In genomic region chr7:108659867-108660266, GRCh38 we compare ENCODE assay signal across 22 cellular contexts.
"Had no signal": no experiment of that assay in that cellular context is flagged by ENCODE, and none has a peak within 500 bp of the region (broad histone marks: within the 10 kb centered on the region; RNA-seq: fewer than 3 reads in every experiment).

No MANE protein-coding gene starts in this region.

- FAIRE-seq: RCC 7860 had no signal

- H3K36me3 ChIP-seq: SJCRH30 had no signal

- H3K4me3 ChIP-seq: PC-9, SJCRH30 had no signal

- H3K27ac ChIP-seq: KMS-11, PC-9, RWPE1, SJCRH30 had no signal

- H3K4me2 ChIP-seq: KMS-11, PC-9, SK-N-SH had no signal

- H2AFZ ChIP-seq: PC-9 had no signal

- H3K27me3 ChIP-seq: SJCRH30 had no signal

- DNase-seq: Karpas-422, MM.1S, NCI-H1436, NCI-H146, NCI-H187, NCI-H1930, NCI-H2107, NCI-H226, NCI-H510A, NCI-H524 treated with DMSO at 0.1 percent for 48 hours, NCI-H526 treated with DMSO at 0.1 percent for 48 hours, NCI-H774, PC-9, SHP77, SIG-M5 had no signal

- H3K9me3 ChIP-seq: SK-N-SH had no signal

- H3K9ac ChIP-seq: KMS-11, SK-N-SH had no signal

- ATAC-seq: Panc1, Right ventricle myocardium inferior had no signal
